In genomic region chr17:31936615-31937609, GRCh38 we compare ENCODE assay signal across 8 cellular contexts. TPM values are rescaled to one million over a fixed set of nuclear protein-coding genes. Genes with fewer than 3 reads are reported as not detected.
DNase-seq lines count a peak whose midpoint lies in the region; ATAC-seq and TF ChIP-seq lines count a peak whose summit lies in the region.
"Not testable (repeated sequence)": the region's sequence is repeated elsewhere in the genome, so short reads cannot be mapped to it uniquely, and the experiment has no call there.

SUZ12 (plus strand) TSS chr17:31937007; CDS start chr17:31937247, 240 bp downstream.

- not testable (repeated sequence) for H3K9me3 ChIP-seq in SK-N-SH; subcutaneous abdominal adipose tissue (ENCODE audit: control insufficient read depth in 5 of 5, low read length in 5 of 5)

- H3K9ac ChIP-seq in SK-N-SH = peak within 1 kb of the TSS; percentile 85
- peak within 1 kb of the TSS in 4 of 5 donors; percentile 59 to 82 (median 80) for H3K9ac ChIP-seq in subcutaneous abdominal adipose tissue (ENCODE audit: low read length in 5 of 5)

- H3K4me1 ChIP-seq in SK-N-SH (ENCODE audit: control insufficient read depth in 1 of 2, insufficient read depth in 2 of 2, low read depth in 1 of 2, low read length in 1 of 2) = not testable (repeated sequence)
- H3K4me1 ChIP-seq in subcutaneous abdominal adipose tissue (ENCODE audit: control insufficient read depth in 5 of 5, insufficient read depth in 5 of 5, low read length in 5 of 5) = peaks cover 0 to 13% (median 11%) of the 10 kb centered on the region in 5 donors

- peak within 1 kb of the TSS; percentile 68 for H3K4me2 ChIP-seq in SK-N-SH

- TF ChIP-seq CTCF in SK-N-SH (IDR thresholded peaks at IDR 0.05) = not testable (repeated sequence)

- H3K36me3 ChIP-seq in SK-N-SH (replicated peaks in 1 of 2; ENCODE audit: control insufficient read depth in 1 of 2, insufficient read depth in 2 of 2, low read length in 1 of 2) = peaks cover 4 to 17% of the 10 kb centered on the region in 2 experiments
- not testable (repeated sequence) for H3K36me3 ChIP-seq in subcutaneous abdominal adipose tissue (ENCODE audit: control insufficient read depth in 5 of 5, insufficient read depth in 5 of 5, low read length in 5 of 5)

- peaks cover 45% of the 10 kb centered on the region for H3K79me2 ChIP-seq in SK-N-SH (ENCODE audit: insufficient read depth)

- ATAC-seq in HG02571 (IDR thresholded peaks at IDR 0.05; ENCODE audit: unreplicated experiment) = peak; percentile 89

- H3K9me2 ChIP-seq in SK-N-SH = not testable (repeated sequence)

- 0% methylated on average over 24 of the region's 93 CpGs for WGBS in SK-N-SH (ENCODE audit: low lambda C conversion rate)

- H3K27ac ChIP-seq in SK-N-SH (ENCODE audit: low read depth in 2 of 2, low read length in 1 of 2) (peak within 1 kb of the TSS; percentile 74 to 88), subcutaneous abdominal adipose tissue (ENCODE audit: low read depth, low read length) (peak within 1 kb of the TSS; percentile 62)

- H4K20me1 ChIP-seq in SK-N-SH (ENCODE audit: insufficient read depth) = peaks cover 18% of the 10 kb centered on the region

- DNase-seq in GM04504 (ENCODE audit: low read depth) (peak; percentile 68), NCI-H1092 (lab: John Stamatoyannopoulos, UW) (peak; percentile 73), SK-N-SH (peak; percentile 85), globus pallidus (ENCODE audit: low spot score) (peak; percentile 84), non-pigmented ciliary epithelial cell (ENCODE audit: low read depth) (peak; percentile 20)
- DNase-seq in activated naive CD4-positive, alpha-beta T cell treated with Interleukin-2 at 50 U/mL for 16 hours = peak; percentile 88

- peak within 1 kb of the TSS; percentile 89 for H2AFZ ChIP-seq in SK-N-SH (ENCODE audit: low read depth)

- not testable (repeated sequence) for H3K27me3 ChIP-seq in SK-N-SH (ENCODE audit: insufficient read depth); subcutaneous abdominal adipose tissue (ENCODE audit: control insufficient read depth in 5 of 5, insufficient read depth in 4 of 5, low read length in 5 of 5)

- H3F3A ChIP-seq in SK-N-SH (replicated peaks; ENCODE audit: insufficient read depth) = not testable (repeated sequence)

- TF ChIP-seq EP300 in SK-N-SH (IDR thresholded peaks at IDR 0.05; ENCODE audit: borderline replicate concordance in 1 of 2, low read depth in 1 of 2, low read length in 1 of 2) = not testable (repeated sequence)

- H3K4me3 ChIP-seq in SK-N-SH (ENCODE audit: low read depth in 2 of 2, low read length in 1 of 2) = peak within 1 kb of the TSS; percentile 60 to 80
- H3K4me3 ChIP-seq in subcutaneous abdominal adipose tissue (ENCODE audit: low read depth in 1 of 5, low read length in 5 of 5) = peak within 1 kb of the TSS; percentile 71 to 79 (median 78)

- not testable (repeated sequence) for TF ChIP-seq RAD21 in SK-N-SH (IDR thresholded peaks at IDR 0.05; ENCODE audit: low read length)

- POLR2A ChIA-PET in SK-N-SH (lab: Yijun Ruan, JAX) = interaction anchor here (0.6 to 1.0 kb wide), 3 partner anchors 13 to 550 kb away, joined by 3 read pairs; partner anchors contain the start of gene CDK5R1

- CTCF ChIA-PET in SK-N-SH (lab: Yijun Ruan, JAX) = not testable (repeated sequence)

TF ChIP-seq in SK-N-SH, 30 proteins besides CTCF, POLR2A, EP300 and RAD21:
- TF ChIP-seq GABPA (IDR thresholded peaks at IDR 0.05; ENCODE audit: low read depth) (peak; percentile 35; the same call in 1 of the 2 replicates), YY1 (IDR thresholded peaks at IDR 0.05; ENCODE audit: low read depth) (0 out of 2 replicates have a peak, but pooled peaks have one; percentile 58), POLR2AphosphoS5 (IDR thresholded peaks at IDR 0.05; ENCODE audit: low read depth, low read length) (peak; percentile 60)
- TF ChIP-seq, protein P1, sequence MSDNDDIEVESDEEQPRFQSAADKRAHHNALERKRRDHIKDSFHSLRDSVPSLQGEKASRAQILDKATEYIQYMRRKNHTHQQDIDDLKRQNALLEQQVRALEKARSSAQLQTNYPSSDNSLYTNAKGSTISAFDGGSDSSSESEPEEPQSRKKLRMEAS (IDR thresholded peaks at IDR 0.05; ENCODE audit: low read depth) = 0 out of 2 replicates have a peak, but pooled peaks have one; percentile 17
- TF ChIP-seq, protein P2, sequence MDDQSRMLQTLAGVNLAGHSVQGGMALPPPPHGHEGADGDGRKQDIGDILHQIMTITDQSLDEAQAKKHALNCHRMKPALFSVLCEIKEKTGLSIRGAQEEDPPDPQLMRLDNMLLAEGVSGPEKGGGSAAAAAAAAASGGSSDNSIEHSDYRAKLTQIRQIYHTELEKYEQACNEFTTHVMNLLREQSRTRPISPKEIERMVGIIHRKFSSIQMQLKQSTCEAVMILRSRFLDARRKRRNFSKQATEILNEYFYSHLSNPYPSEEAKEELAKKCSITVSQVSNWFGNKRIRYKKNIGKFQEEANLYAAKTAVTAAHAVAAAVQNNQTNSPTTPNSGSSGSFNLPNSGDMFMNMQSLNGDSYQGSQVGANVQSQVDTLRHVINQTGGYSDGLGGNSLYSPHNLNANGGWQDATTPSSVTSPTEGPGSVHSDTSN (IDR thresholded peaks at IDR 0.05) = peak; percentile 75

RNA-seq across cellular contexts. Expression of gene SUZ12, which starts in this region (rescaled TPM):
- 6.3 and 7.7 TPM in 2 replicates for polyA plus RNA-seq in SK-N-SH (2012; rRNA removed)
- polyA plus RNA-seq in SK-N-SH (2012; cell fraction: cytosol; rRNA removed) = 9.4 and 12.3 TPM in 2 replicates
- 7.2 and 12.3 TPM in 2 replicates for polyA plus RNA-seq in SK-N-SH (2012; cell fraction: nucleus; rRNA removed)

Comparison
In these comparisons a context has a peak if more than half of its experiments do, and no peak if none do; other contexts are left out.
1. Peak in every context shown above with its lines: DNase-seq, ATAC-seq, H3K4me3 ChIP-seq and H3K27ac ChIP-seq.
2. DNase-seq: peak in every context shown above with its lines; median percentile 88 in activated naive CD4-positive, alpha-beta T cell treated with Interleukin-2 at 50 U/mL for 16 hours; 85 in SK-N-SH; 84 in globus pallidus; 73 in NCI-H1092; 68 in GM04504; 20 in non-pigmented ciliary epithelial cell.